ENCODE assay signal across 27 cellular contexts in the genomic region with DNA sequence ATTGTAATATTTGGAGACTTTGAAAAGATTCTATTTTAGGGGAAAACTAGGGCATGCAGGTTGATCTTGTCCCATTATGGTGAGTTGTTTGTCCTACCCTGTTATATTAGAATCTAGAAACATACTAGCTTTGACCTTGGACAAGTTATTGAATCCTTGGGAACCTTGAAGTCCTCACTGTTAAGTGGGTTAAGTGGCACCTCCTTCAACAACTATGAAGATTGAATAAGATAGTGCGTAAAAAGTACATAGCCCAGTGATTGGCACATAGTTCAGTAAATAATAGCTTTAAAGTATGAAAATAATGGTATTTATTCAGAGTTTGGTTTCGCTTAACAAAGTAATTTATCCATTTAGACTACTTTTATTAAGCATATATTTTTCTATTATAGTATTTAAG.
"Had no signal": no experiment of that assay in that cellular context is flagged by ENCODE, and none has a peak within 500 bp of the region (broad histone marks: within the 10 kb centered on the region; RNA-seq: fewer than 3 reads in every experiment).

No MANE protein-coding gene starts in this region.

- ATAC-seq: effector memory CD8-positive, alpha-beta T cell; esophagus mucosa; heart right ventricle; left colon; left lobe of liver; left ventricle myocardium superior; mucosa of descending colon had no signal

- H3K36me3 ChIP-seq: colonic mucosa, esophagus squamous epithelium, gastrocnemius medialis, heart right ventricle, lower lobe of right lung had no signal

- H3K27me3 ChIP-seq: colonic mucosa, esophagus squamous epithelium, gastrocnemius medialis, heart right ventricle had no signal

- H3K4me3 ChIP-seq: colonic mucosa, esophagus squamous epithelium, heart right ventricle, lower lobe of right lung, mucosa of descending colon had no signal

- H3K4me1 ChIP-seq: colonic mucosa had no signal

- H3K27ac ChIP-seq: colonic mucosa, epithelial cell of prostate, esophagus squamous epithelium, heart right ventricle, lower lobe of right lung had no signal

- DNase-seq: colonic mucosa; cortex of kidney; effector CD8-positive, alpha-beta T cell; effector memory CD8-positive, alpha-beta T cell; endodermal cell; erythroblast; esophagus squamous epithelium; foreskin fibroblast; foreskin melanocyte; gastrocnemius medialis; glutamatergic neuron; head of caudate nucleus; heart right ventricle; hippocampal formation; islet precursor cell; kidney; kidney glomerular epithelial cell; left colon; left ventricle myocardium superior; lower lobe of right lung; mesenchymal stem cell; mucosa of descending colon; naive B cell had no signal

- FAIRE-seq: endometrium, kidney had no signal

- H3K9me3 ChIP-seq: colonic mucosa, esophagus squamous epithelium, gastrocnemius medialis, heart right ventricle, lower lobe of right lung, mucosa of descending colon had no signal
